ENCODE assay signal across 1 cellular context in genomic region chr14:34059925-34060746, GRCh38.
TF ChIP-seq lines count a peak whose summit lies in the region.

No MANE protein-coding gene starts in this region.

TF ChIP-seq in HepG2, 621 proteins besides CTCF, POLR2A, EP300 and RAD21 (continued from another document and continues in another):
- TF ChIP-seq PRDM10 (CRISPR knock-in tag; IDR thresholded peaks at IDR 0.05; ENCODE audit: low read depth) (no peak), NFE2 (CRISPR knock-in tag; IDR thresholded peaks at IDR 0.05) (0 out of 2 replicates have a peak, but pooled peaks have one; percentile 15), ZKSCAN1 (IDR thresholded peaks at IDR 0.05; ENCODE audit: low read length) (no peak), PPARG (CRISPR knock-in tag; conservative IDR thresholded peaks at IDR 0.05) (peak; percentile 45; the same call in 1 of the 2 replicates), ZSCAN29 (CRISPR knock-in tag; conservative IDR thresholded peaks at IDR 0.05) (0 out of 2 replicates have a peak, but pooled peaks have one; percentile 49), ZNF451 (CRISPR knock-in tag; IDR thresholded peaks at IDR 0.05) (no peak), TBX2 (CRISPR knock-in tag; IDR thresholded peaks at IDR 0.05; ENCODE audit: borderline replicate concordance) (peak; percentile 67), ZNF430 (CRISPR knock-in tag; IDR thresholded peaks at IDR 0.05) (no peak; the same call in 1 of the 2 replicates), ZNF614 (CRISPR knock-in tag; IDR thresholded peaks at IDR 0.05; ENCODE audit: borderline replicate concordance) (0 out of 2 replicates have a peak, but pooled peaks have one; percentile 11), STAG1 (CRISPR knock-in tag; IDR thresholded peaks at IDR 0.05) (peak; percentile 30), RAD51 (IDR thresholded peaks at IDR 0.05; ENCODE audit: borderline replicate concordance) (no peak), ZNF652 (CRISPR knock-in tag; IDR thresholded peaks at IDR 0.05; ENCODE audit: borderline replicate concordance, low read depth) (no peak), ZNF720 (CRISPR knock-in tag; IDR thresholded peaks at IDR 0.05) (no peak), ISX (CRISPR knock-in tag; conservative IDR thresholded peaks at IDR 0.05) (no peak), KDM3A (CRISPR knock-in tag; IDR thresholded peaks at IDR 0.05; ENCODE audit: low read depth) (peak; percentile 90; the same call in 1 of the 2 replicates), ZNF101 (CRISPR knock-in tag; IDR thresholded peaks at IDR 0.05; ENCODE audit: borderline replicate concordance, low read depth) (no peak), ZNF160 (CRISPR knock-in tag; IDR thresholded peaks at IDR 0.05) (peak; percentile 59), ZNF83 (CRISPR knock-in tag; IDR thresholded peaks at IDR 0.05; ENCODE audit: borderline replicate concordance) (no peak), ARID2 (CRISPR knock-in tag; IDR thresholded peaks at IDR 0.05; ENCODE audit: borderline replicate concordance) (0 out of 2 replicates have a peak, but pooled peaks have one; percentile 60), PREB (CRISPR knock-in tag; IDR thresholded peaks at IDR 0.05) (no peak), ZNF616 (CRISPR knock-in tag; IDR thresholded peaks at IDR 0.05; ENCODE audit: low read depth) (no peak), RARA (CRISPR knock-in tag; IDR thresholded peaks at IDR 0.05) (0 out of 2 replicates have a peak, but pooled peaks have one; percentile 42), KAT2B (IDR thresholded peaks at IDR 0.05; ENCODE audit: borderline replicate concordance, low read depth, low read length) (no peak), IKZF5 (CRISPR knock-in tag; IDR thresholded peaks at IDR 0.05) (peak; percentile 34; the same call in 1 of the 2 replicates), ZFX (CRISPR knock-in tag; IDR thresholded peaks at IDR 0.05; ENCODE audit: low read depth) (peak; percentile 70), NKX3-1 (CRISPR knock-in tag; IDR thresholded peaks at IDR 0.05) (no peak), ZNF441 (CRISPR knock-in tag; IDR thresholded peaks at IDR 0.05; ENCODE audit: borderline replicate concordance) (peak; percentile 93; the same call in 1 of the 2 replicates), HDAC1 (CRISPR knock-in tag; IDR thresholded peaks at IDR 0.05) (peak; percentile 53; the same call in 1 of the 2 replicates), ETV5 (CRISPR knock-in tag; IDR thresholded peaks at IDR 0.05; ENCODE audit: borderline replicate concordance) (no peak; the same call in 1 of the 2 replicates), SIX1 (CRISPR knock-in tag; IDR thresholded peaks at IDR 0.05; ENCODE audit: borderline replicate concordance) (0 out of 2 replicates have a peak, but pooled peaks have one; percentile 11), ELF3 (CRISPR knock-in tag; IDR thresholded peaks at IDR 0.05) (peak; percentile 46), REL (CRISPR knock-in tag; conservative IDR thresholded peaks at IDR 0.05) (no peak), ZNF235 (CRISPR knock-in tag; IDR thresholded peaks at IDR 0.05; ENCODE audit: borderline replicate concordance) (0 out of 2 replicates have a peak, but pooled peaks have one; percentile 63), ZFP82 (CRISPR knock-in tag; IDR thresholded peaks at IDR 0.05; ENCODE audit: borderline replicate concordance) (peak; percentile 64; the same call in 1 of the 2 replicates), MTF1 (CRISPR knock-in tag; IDR thresholded peaks at IDR 0.05) (no peak), NR1H2 (CRISPR knock-in tag; IDR thresholded peaks at IDR 0.05; ENCODE audit: borderline replicate concordance, low read depth) (peak; percentile 50; the same call in 1 of the 2 replicates), LCORL (IDR thresholded peaks at IDR 0.05) (no peak), LCORL (CRISPR knock-in tag; IDR thresholded peaks at IDR 0.05) (peak; percentile 90), YEATS4 (CRISPR knock-in tag; IDR thresholded peaks at IDR 0.05; ENCODE audit: borderline replicate concordance) (peak; percentile 86), JUNB (CRISPR knock-in tag; IDR thresholded peaks at IDR 0.05; ENCODE audit: borderline replicate concordance) (no peak), ZIK1 (CRISPR knock-in tag; IDR thresholded peaks at IDR 0.05; ENCODE audit: borderline replicate concordance, low read depth) (no peak), JARID2 (CRISPR knock-in tag; IDR thresholded peaks at IDR 0.05; ENCODE audit: insufficient replicate concordance) (no peak), SNAPC5 (CRISPR knock-in tag; IDR thresholded peaks at IDR 0.05; ENCODE audit: borderline replicate concordance) (peak; percentile 68; the same call in 1 of the 2 replicates), ZBTB10 (CRISPR knock-in tag; IDR thresholded peaks at IDR 0.05; ENCODE audit: borderline replicate concordance) (no peak), ZFP41 (CRISPR knock-in tag; IDR thresholded peaks at IDR 0.05; ENCODE audit: borderline replicate concordance) (no peak), ZNF713 (CRISPR knock-in tag; IDR thresholded peaks at IDR 0.05) (peak; percentile 11; the same call in 1 of the 2 replicates), MIER3 (CRISPR knock-in tag; IDR thresholded peaks at IDR 0.05; ENCODE audit: borderline replicate concordance) (no peak), GATA4 (IDR thresholded peaks at IDR 0.05; ENCODE audit: borderline replicate concordance, low read depth) (no peak), FOSL1 (CRISPR knock-in tag; IDR thresholded peaks at IDR 0.05; ENCODE audit: borderline replicate concordance) (no peak)
- TF ChIP-seq, protein P1, sequence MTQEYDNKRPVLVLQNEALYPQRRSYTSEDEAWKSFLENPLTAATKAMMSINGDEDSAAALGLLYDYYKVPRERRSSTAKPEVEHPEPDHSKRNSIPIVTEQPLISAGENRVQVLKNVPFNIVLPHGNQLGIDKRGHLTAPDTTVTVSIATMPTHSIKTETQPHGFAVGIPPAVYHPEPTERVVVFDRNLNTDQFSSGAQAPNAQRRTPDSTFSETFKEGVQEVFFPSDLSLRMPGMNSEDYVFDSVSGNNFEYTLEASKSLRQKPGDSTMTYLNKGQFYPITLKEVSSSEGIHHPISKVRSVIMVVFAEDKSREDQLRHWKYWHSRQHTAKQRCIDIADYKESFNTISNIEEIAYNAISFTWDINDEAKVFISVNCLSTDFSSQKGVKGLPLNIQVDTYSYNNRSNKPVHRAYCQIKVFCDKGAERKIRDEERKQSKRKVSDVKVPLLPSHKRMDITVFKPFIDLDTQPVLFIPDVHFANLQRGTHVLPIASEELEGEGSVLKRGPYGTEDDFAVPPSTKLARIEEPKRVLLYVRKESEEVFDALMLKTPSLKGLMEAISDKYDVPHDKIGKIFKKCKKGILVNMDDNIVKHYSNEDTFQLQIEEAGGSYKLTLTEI (CRISPR knock-in tag; conservative IDR thresholded peaks at IDR 0.05): no peak
- TF ChIP-seq, protein P2, sequence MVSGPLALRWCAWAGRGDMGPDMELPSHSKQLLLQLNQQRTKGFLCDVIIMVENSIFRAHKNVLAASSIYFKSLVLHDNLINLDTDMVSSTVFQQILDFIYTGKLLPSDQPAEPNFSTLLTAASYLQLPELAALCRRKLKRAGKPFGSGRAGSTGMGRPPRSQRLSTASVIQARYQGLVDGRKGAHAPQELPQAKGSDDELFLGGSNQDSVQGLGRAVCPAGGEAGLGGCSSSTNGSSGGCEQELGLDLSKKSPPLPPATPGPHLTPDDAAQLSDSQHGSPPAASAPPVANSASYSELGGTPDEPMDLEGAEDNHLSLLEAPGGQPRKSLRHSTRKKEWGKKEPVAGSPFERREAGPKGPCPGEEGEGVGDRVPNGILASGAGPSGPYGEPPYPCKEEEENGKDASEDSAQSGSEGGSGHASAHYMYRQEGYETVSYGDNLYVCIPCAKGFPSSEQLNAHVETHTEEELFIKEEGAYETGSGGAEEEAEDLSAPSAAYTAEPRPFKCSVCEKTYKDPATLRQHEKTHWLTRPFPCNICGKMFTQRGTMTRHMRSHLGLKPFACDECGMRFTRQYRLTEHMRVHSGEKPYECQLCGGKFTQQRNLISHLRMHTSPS (CRISPR knock-in tag; IDR thresholded peaks at IDR 0.05; ENCODE audit: low read depth): peak; percentile 23; the same call in 1 of the 2 replicates
- TF ChIP-seq, protein P3, sequence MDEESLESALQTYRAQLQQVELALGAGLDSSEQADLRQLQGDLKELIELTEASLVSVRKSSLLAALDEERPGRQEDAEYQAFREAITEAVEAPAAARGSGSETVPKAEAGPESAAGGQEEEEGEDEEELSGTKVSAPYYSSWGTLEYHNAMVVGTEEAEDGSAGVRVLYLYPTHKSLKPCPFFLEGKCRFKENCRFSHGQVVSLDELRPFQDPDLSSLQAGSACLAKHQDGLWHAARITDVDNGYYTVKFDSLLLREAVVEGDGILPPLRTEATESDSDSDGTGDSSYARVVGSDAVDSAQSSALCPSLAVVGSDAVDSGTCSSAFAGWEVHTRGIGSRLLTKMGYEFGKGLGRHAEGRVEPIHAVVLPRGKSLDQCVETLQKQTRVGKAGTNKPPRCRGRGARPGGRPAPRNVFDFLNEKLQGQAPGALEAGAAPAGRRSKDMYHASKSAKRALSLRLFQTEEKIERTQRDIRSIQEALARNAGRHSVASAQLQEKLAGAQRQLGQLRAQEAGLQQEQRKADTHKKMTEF (CRISPR knock-in tag; IDR thresholded peaks at IDR 0.05): peak; percentile 87
